ENCODE assay signal across 2 cellular contexts in genomic region chr5:73231245-73231778, GRCh38.
TF ChIP-seq lines count a peak whose summit lies in the region.

No MANE protein-coding gene starts in this region.

TF ChIP-seq in IMR-90, 13 proteins besides CTCF, POLR2A, EP300 and RAD21:
- TF ChIP-seq FOS (IDR thresholded peaks at IDR 0.05; ENCODE audit: low read depth, low read length) (no peak), NFE2L2 (IDR thresholded peaks at IDR 0.05; ENCODE audit: low read depth, low read length) (no peak), RCOR1 (IDR thresholded peaks at IDR 0.05; ENCODE audit: insufficient replicate concordance, low read length) (no peak), BHLHE40 (IDR thresholded peaks at IDR 0.05; ENCODE audit: low read depth, low read length) (no peak), CEBPB (IDR thresholded peaks at IDR 0.05; ENCODE audit: low read depth, low read length) (no peak), MAFK (IDR thresholded peaks at IDR 0.05; ENCODE audit: low read depth, low read length) (no peak), SMC3 (IDR thresholded peaks at IDR 0.05; ENCODE audit: low read depth, low read length) (no peak), USF2 (IDR thresholded peaks at IDR 0.05; ENCODE audit: low read depth, low read length) (no peak), MAZ (IDR thresholded peaks at IDR 0.05; ENCODE audit: borderline replicate concordance, low read depth, low read length) (no peak), CHD1 (IDR thresholded peaks at IDR 0.05; ENCODE audit: low read depth, low read length) (no peak)

TF ChIP-seq in endothelial cell of umbilical vein, 7 proteins besides CTCF, POLR2A, EP300 and RAD21:
- TF ChIP-seq EZH2 (IDR thresholded peaks at IDR 0.05; ENCODE audit: borderline replicate concordance, low read depth, low read length, severe bottlenecking) (no peak), MAX (IDR thresholded peaks at IDR 0.05; ENCODE audit: insufficient read depth, insufficient read length) (no peak), MYC (IDR thresholded peaks at IDR 0.05; ENCODE audit: low read depth, low read length) (no peak), FOS (IDR thresholded peaks at IDR 0.05; ENCODE audit: borderline replicate concordance, insufficient read depth, low read length) (no peak), GATA2 (IDR thresholded peaks at IDR 0.05; ENCODE audit: insufficient read depth, insufficient read length, low read depth, low read length) (no peak), JUN (IDR thresholded peaks at IDR 0.05; ENCODE audit: borderline replicate concordance, insufficient read depth, insufficient read length, low read depth) (no peak), POLR2AphosphoS5 (IDR thresholded peaks at IDR 0.05; ENCODE audit: insufficient read depth, low read depth, low read length) (no peak)
